In the genomic region with DNA sequence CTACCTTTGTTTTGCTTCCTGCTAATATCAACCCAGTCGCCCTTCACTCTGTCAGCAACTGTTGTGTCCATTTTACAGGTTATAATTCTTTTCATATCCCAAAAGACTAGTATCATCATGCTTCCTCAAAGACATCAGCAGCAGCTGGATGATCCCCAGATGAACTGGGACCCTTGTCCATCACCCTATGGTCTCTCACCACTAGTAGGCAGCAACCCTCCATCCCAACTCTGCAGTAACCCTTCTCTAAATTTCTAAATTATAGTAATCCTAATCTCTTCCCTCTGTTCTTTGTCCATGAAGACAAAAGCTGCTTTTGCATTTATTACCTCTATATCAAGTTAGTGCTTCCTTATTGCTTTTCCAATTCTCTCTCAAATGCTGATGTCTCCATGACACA, we compare ENCODE assay signal across 1 cellular context.
TF ChIP-seq lines count a peak whose summit lies in the region.

No MANE protein-coding gene starts in this region.

TF ChIP-seq in GM12878, 131 proteins besides CTCF, POLR2A, EP300 and RAD21 (continued from another document):
- TF ChIP-seq, protein P1, sequence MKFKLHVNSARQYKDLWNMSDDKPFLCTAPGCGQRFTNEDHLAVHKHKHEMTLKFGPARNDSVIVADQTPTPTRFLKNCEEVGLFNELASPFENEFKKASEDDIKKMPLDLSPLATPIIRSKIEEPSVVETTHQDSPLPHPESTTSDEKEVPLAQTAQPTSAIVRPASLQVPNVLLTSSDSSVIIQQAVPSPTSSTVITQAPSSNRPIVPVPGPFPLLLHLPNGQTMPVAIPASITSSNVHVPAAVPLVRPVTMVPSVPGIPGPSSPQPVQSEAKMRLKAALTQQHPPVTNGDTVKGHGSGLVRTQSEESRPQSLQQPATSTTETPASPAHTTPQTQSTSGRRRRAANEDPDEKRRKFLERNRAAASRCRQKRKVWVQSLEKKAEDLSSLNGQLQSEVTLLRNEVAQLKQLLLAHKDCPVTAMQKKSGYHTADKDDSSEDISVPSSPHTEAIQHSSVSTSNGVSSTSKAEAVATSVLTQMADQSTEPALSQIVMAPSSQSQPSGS (IDR thresholded peaks at IDR 0.05; ENCODE audit: low read length): no peak
- TF ChIP-seq, protein P2, sequence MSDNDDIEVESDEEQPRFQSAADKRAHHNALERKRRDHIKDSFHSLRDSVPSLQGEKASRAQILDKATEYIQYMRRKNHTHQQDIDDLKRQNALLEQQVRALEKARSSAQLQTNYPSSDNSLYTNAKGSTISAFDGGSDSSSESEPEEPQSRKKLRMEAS (IDR thresholded peaks at IDR 0.05; ENCODE audit: low read depth, low read length): no peak
